ENCODE assay signal across 13 cellular contexts in genomic region chr6:88662163-88662580, GRCh38.
A peak's percentile ranks its signal among the peaks of the same experiment; 100 is the strongest.
DNase-seq lines count a peak whose midpoint lies in the region; ATAC-seq, FAIRE-seq and TF ChIP-seq lines count a peak whose summit lies in the region.
"Had no signal": no experiment of that assay in that cellular context is flagged by ENCODE, and none has a peak within 500 bp of the region (broad histone marks: within the 10 kb centered on the region; RNA-seq: fewer than 3 reads in every experiment).

No MANE protein-coding gene starts in this region.

- in situ Hi-C loops in GM13976 (cut with MboI; ENCODE audit: low sequenced_read_pairs, unreplicated experiment), result no loop called here

- H3K27me3 ChIP-seq in GM06990 (replicated peaks; ENCODE audit: control insufficient read depth, insufficient read depth, low read length), result no peaks in the 10 kb centered on the region
- H3K27me3 ChIP-seq: BE2C had no signal

- no peak overlapping the region for H3K4me3 ChIP-seq in GM06990 (replicated peaks; ENCODE audit: low read depth, low read length)

- FAIRE-seq in GM12892 (lab: Jason Lieb, UNC), result no peak
- FAIRE-seq: islet of Langerhans had no signal

- DNase-seq in GM06990 (ENCODE audit: extremely low read depth, insufficient read length) (peak; percentile 65), GM20000 (ENCODE audit: low spot score) (peak; percentile 10), SW480 (ENCODE audit: low spot score) (peak; percentile 14), GM13976 (ENCODE audit: low spot score) (no peak), GM12892 (ENCODE audit: insufficient read length) (no peak), germinal center (ENCODE audit: low spot score) (no peak)
- DNase-seq: amygdala, BE2C, NCI-H2227 treated with DMSO at 0.1 percent for 48 hours, nucleus accumbens had no signal

- no peaks in the 10 kb centered on the region for H3K36me3 ChIP-seq in GM06990 (ENCODE audit: control insufficient read depth, insufficient read depth, low read length)
- H3K36me3 ChIP-seq: BE2C had no signal

- peak; percentile 58 for ATAC-seq in HG03196 (IDR thresholded peaks at IDR 0.05; ENCODE audit: unreplicated experiment)
- ATAC-seq in HG02610 (IDR thresholded peaks at IDR 0.05; ENCODE audit: unreplicated experiment), result no peak

- TF ChIP-seq CTCF in GM06990 (IDR thresholded peaks at IDR 0.05; ENCODE audit: insufficient read depth, low read length, poor library complexity, severe bottlenecking) (no peak), GM20000 (IDR thresholded peaks at IDR 0.05; ENCODE audit: extremely low read depth, missing control alignments) (no peak), GM13976 (IDR thresholded peaks at IDR 0.05; ENCODE audit: borderline replicate concordance, control extremely low read depth, extremely low read depth, insufficient read depth, missing control alignments) (no peak)

- no peak for TF ChIP-seq POLR2A in GM12892 (IDR thresholded peaks at IDR 0.05; ENCODE audit: low read depth, low read length)

Comparison
In these comparisons a context has a peak if more than half of its experiments do, and no peak if none do; other contexts are left out.
1. DNase-seq: peak in GM06990 (single experiment), GM20000 (single experiment) and SW480 (single experiment); none in GM13976 (single experiment), GM12892 (single experiment) and germinal center (single experiment).